In the genomic region with DNA sequence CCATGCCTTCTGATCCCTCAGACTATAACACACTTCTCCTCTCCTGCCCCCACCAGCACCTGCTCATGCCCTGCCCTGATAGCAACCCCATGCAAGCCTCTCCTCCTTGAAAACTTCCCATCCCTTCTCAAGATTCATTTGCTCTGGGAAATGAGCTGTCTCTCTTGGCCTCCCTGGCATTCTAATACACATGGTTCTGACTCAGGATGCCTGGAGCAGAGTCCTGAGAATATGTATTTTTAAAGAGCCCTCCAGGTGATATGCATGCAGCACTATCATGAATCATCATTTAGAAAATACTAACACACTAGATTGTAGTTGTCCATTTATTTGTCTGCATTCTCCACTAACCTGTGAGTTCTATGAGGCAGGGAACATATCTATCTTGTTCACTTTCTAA, we compare ENCODE assay signal across 19 cellular contexts. TPM values are rescaled to one million over a fixed set of nuclear protein-coding genes. Genes with fewer than 3 reads are reported as not detected.
A peak's percentile ranks its signal among the peaks of the same experiment; 100 is the strongest.
DNase-seq lines count a peak whose midpoint lies in the region; ATAC-seq and TF ChIP-seq lines count a peak whose summit lies in the region.
"Had no signal": no experiment of that assay in that cellular context is flagged by ENCODE, and none has a peak within 500 bp of the region (broad histone marks: within the 10 kb centered on the region; RNA-seq: fewer than 3 reads in every experiment).

No MANE protein-coding gene starts in this region.

- no peak for TF ChIP-seq EP300 in SK-N-SH (IDR thresholded peaks at IDR 0.05; ENCODE audit: borderline replicate concordance in 1 of 2, low read depth in 1 of 2, low read length in 1 of 2)

- intact Hi-C loops in PC-3 (cut with micrococcal nuclease), result no loop called here

- H2BK5ac ChIP-seq in neuronal stem cell (ENCODE audit: low read length), result no peak overlapping the region

- CTCF ChIA-PET in PC-3 (lab: Charles Lee), result no interaction called here
- CTCF ChIA-PET in SK-N-SH (lab: Yijun Ruan, JAX), result no interaction called here

- no peak overlapping the region for H4K8ac ChIP-seq in neuronal stem cell (ENCODE audit: low read depth, low read length)

- no peak overlapping the region for H2BK120ac ChIP-seq in neuronal stem cell (ENCODE audit: low read depth, low read length)

- H3K79me2 ChIP-seq in PC-3 (ENCODE audit: low read length) (no peaks in the 10 kb centered on the region), SK-N-SH (ENCODE audit: insufficient read depth) (no peaks in the 10 kb centered on the region)

- DNase-seq in EL (peak; percentile 31), PC-3 (peak; percentile 79), epithelial cell of esophagus (ENCODE audit: low read depth) (peak; percentile 86), neuronal stem cell (ENCODE audit: low spot score) (no peak), Ammon's horn (ENCODE audit: low spot score) (no peak), SK-N-SH (no peak)
- DNase-seq in effector memory CD8-positive, alpha-beta T cell, result no peak
- DNase-seq: COR-L47, GDM1, KBM-7, NCI-H1436 treated with DMSO at 0.1 percent for 48 hours, NCI-H2081, NCI-H510A, NCI-H82 had no signal

- H3K4me1 ChIP-seq in PC-3 (ENCODE audit: insufficient read depth, low read length) (peaks cover 17% of the 10 kb centered on the region), neuronal stem cell (ENCODE audit: control insufficient read depth in 2 of 2, insufficient read depth in 1 of 2, low read depth in 1 of 2, low read length in 2 of 2) (no peaks in the 10 kb centered on the region), SK-N-SH (ENCODE audit: control insufficient read depth in 1 of 2, insufficient read depth in 2 of 2, low read depth in 1 of 2, low read length in 1 of 2) (peaks cover 10 to 14% of the 10 kb centered on the region in 2 experiments; a peak in 3 of 4 replicates)

- no TSS peak for BruUV-seq in PC-3 (replicated peaks; lab: Mats Ljungman, UMichigan)

- no peak overlapping the region for H3K4ac ChIP-seq in neuronal stem cell (ENCODE audit: low read length)

- H3K27me3 Mint-ChIP-seq in effector memory CD8-positive, alpha-beta T cell, result no peaks in the 10 kb centered on the region

- ATAC-seq in PC-3 (peak; percentile 97), GM21423 (IDR thresholded peaks at IDR 0.05; ENCODE audit: unreplicated experiment) (no peak)
- no peak for ATAC-seq in effector memory CD8-positive, alpha-beta T cell (replicated peaks)
- ATAC-seq: GM12878, Right ventricle myocardium inferior had no signal

- no peak overlapping the region for H3K18ac ChIP-seq in neuronal stem cell (ENCODE audit: low read length)

- H3K4me3 ChIP-seq in PC-3 (ENCODE audit: low read length) (no peak overlapping the region), epithelial cell of esophagus (ENCODE audit: low read length) (no peak overlapping the region), neuronal stem cell (ENCODE audit: low read length in 2 of 2) (no peak overlapping the region), SK-N-SH (ENCODE audit: low read depth in 2 of 2, low read length in 1 of 2) (no peak overlapping the region)
- H3K4me3 ChIP-seq: GM12878 had no signal

- TF ChIP-seq CTCF in PC-3 (conservative IDR thresholded peaks at IDR 0.05; ENCODE audit: low read depth, low read length) (no peak), epithelial cell of esophagus (IDR thresholded peaks at IDR 0.05; ENCODE audit: insufficient read depth, low read depth, low read length, missing control alignments) (no peak), SK-N-SH (IDR thresholded peaks at IDR 0.05) (no peak)

- H4K91ac ChIP-seq in neuronal stem cell (ENCODE audit: low read depth, low read length, poor library complexity), result no peak overlapping the region

- H3K9me2 ChIP-seq in PC-3 (replicated peaks; ENCODE audit: low read length) (no peaks in the 10 kb centered on the region), SK-N-SH (no peaks in the 10 kb centered on the region)

- POLR2A ChIA-PET in PC-3 (lab: Charles Lee; ENCODE audit: unreplicated experiment) (no interaction called here), SK-N-SH (lab: Yijun Ruan, JAX) (no interaction called here)

- no peaks in the 10 kb centered on the region for H3K4me1 Mint-ChIP-seq in effector memory CD8-positive, alpha-beta T cell (ENCODE audit: low read depth in 2 of 2)

- H4K20me1 ChIP-seq in PC-3 (ENCODE audit: low read length), result no peaks in the 10 kb centered on the region
- H4K20me1 ChIP-seq in SK-N-SH (ENCODE audit: insufficient read depth), result no peaks in the 10 kb centered on the region

- no peak overlapping the region for H2AK5ac ChIP-seq in neuronal stem cell (ENCODE audit: low read depth, low read length)

- H3K27ac Mint-ChIP-seq in effector memory CD8-positive, alpha-beta T cell, result no peak overlapping the region
- H3K27ac Mint-ChIP-seq: CD14-positive monocyte had no signal

- no peak overlapping the region for H2BK15ac ChIP-seq in neuronal stem cell (ENCODE audit: low read length)

- H3K14ac ChIP-seq in neuronal stem cell (ENCODE audit: low read length), result no peak overlapping the region

- H3F3A ChIP-seq in PC-3 (ENCODE audit: low read length, unreplicated experiment) (no peaks in the 10 kb centered on the region), SK-N-SH (replicated peaks; ENCODE audit: insufficient read depth) (no peaks in the 10 kb centered on the region)

- H3K23ac ChIP-seq in neuronal stem cell (ENCODE audit: low read depth, low read length, poor library complexity), result no peak overlapping the region

- H3K36me3 Mint-ChIP-seq in effector memory CD8-positive, alpha-beta T cell (ENCODE audit: insufficient read depth), result no peaks in the 10 kb centered on the region
- H3K36me3 Mint-ChIP-seq: CD14-positive monocyte had no signal

- H3K27me3 ChIP-seq in PC-3 (ENCODE audit: low read length) (no peaks in the 10 kb centered on the region), neuronal stem cell (ENCODE audit: control insufficient read depth in 3 of 3, insufficient read depth in 3 of 3, low read depth in 1 of 3, low read length in 3 of 3) (no peaks in the 10 kb centered on the region), SK-N-SH (ENCODE audit: insufficient read depth) (no peaks in the 10 kb centered on the region)

- H3K9me3 ChIP-seq in PC-3 (ENCODE audit: low read length), result no peaks in the 10 kb centered on the region
- H3K9me3 ChIP-seq in neuronal stem cell (replicated peaks in 1 of 2; ENCODE audit: control insufficient read depth in 2 of 2, insufficient read depth in 1 of 2, low read depth in 1 of 2, low read length in 2 of 2), result peaks cover 0 to under 1% of the 10 kb centered on the region in 2 donors
- no peaks in the 10 kb centered on the region for H3K9me3 ChIP-seq in SK-N-SH

- no peak overlapping the region for H2BK12ac ChIP-seq in neuronal stem cell (ENCODE audit: low read length)

- H3K9ac ChIP-seq in PC-3 (ENCODE audit: low read length) (no peak overlapping the region), neuronal stem cell (ENCODE audit: low read depth, low read length, poor library complexity) (no peak overlapping the region), SK-N-SH (no peak overlapping the region)

- H3K36me3 ChIP-seq in PC-3 (ENCODE audit: low read depth, low read length), result no peaks in the 10 kb centered on the region
- H3K36me3 ChIP-seq in neuronal stem cell (replicated peaks in 1 of 2; ENCODE audit: control insufficient read depth in 2 of 2, insufficient read depth in 2 of 2, low read length in 2 of 2), result no peaks in the 10 kb centered on the region
- no peaks in the 10 kb centered on the region for H3K36me3 ChIP-seq in SK-N-SH (replicated peaks in 1 of 2; ENCODE audit: control insufficient read depth in 1 of 2, insufficient read depth in 2 of 2, low read length in 1 of 2)

- H2AFZ ChIP-seq in PC-3 (ENCODE audit: low read length) (no peak overlapping the region), neuronal stem cell (ENCODE audit: low read length) (peak overlapping the region; percentile 34), SK-N-SH (ENCODE audit: low read depth) (no peak overlapping the region)

- H3K4me3 Mint-ChIP-seq in effector memory CD8-positive, alpha-beta T cell, result no peak overlapping the region
- H3K4me3 Mint-ChIP-seq: CD14-positive monocyte had no signal

- TF ChIP-seq RAD21 in SK-N-SH (IDR thresholded peaks at IDR 0.05; ENCODE audit: low read length), result no peak

- H3K27ac ChIP-seq in PC-3 (ENCODE audit: low read length), result no peak overlapping the region
- no peak overlapping the region for H3K27ac ChIP-seq in neuronal stem cell (replicated peaks; ENCODE audit: low read length)
- H3K27ac ChIP-seq in SK-N-SH (ENCODE audit: low read depth in 2 of 2, low read length in 1 of 2), result no peak overlapping the region

- H3K79me1 ChIP-seq in neuronal stem cell (ENCODE audit: low read depth, low read length), result no peaks in the 10 kb centered on the region

- peaks cover 10 to 24% of the 10 kb centered on the region in 2 donors for H3K9me3 Mint-ChIP-seq in effector memory CD8-positive, alpha-beta T cell

- H3K4me2 ChIP-seq in PC-3 (ENCODE audit: low read length) (no peak overlapping the region), neuronal stem cell (ENCODE audit: insufficient read depth, low read length, poor library complexity, severe bottlenecking) (no peak overlapping the region), SK-N-SH (no peak overlapping the region)

TF ChIP-seq in SK-N-SH, 30 proteins besides CTCF, POLR2A, EP300 and RAD21:
- TF ChIP-seq FOSL2 (IDR thresholded peaks at IDR 0.05; ENCODE audit: borderline replicate concordance, low read depth), result no peak; the same call in 1 of the 2 replicates
- TF ChIP-seq, protein P1, sequence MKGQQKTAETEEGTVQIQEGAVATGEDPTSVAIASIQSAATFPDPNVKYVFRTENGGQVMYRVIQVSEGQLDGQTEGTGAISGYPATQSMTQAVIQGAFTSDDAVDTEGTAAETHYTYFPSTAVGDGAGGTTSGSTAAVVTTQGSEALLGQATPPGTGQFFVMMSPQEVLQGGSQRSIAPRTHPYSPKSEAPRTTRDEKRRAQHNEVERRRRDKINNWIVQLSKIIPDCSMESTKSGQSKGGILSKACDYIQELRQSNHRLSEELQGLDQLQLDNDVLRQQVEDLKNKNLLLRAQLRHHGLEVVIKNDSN (IDR thresholded peaks at IDR 0.05; ENCODE audit: borderline replicate concordance, low read depth), result no peak
- no peak for TF ChIP-seq TAF1 (IDR thresholded peaks at IDR 0.05; ENCODE audit: borderline replicate concordance, low read depth, low read length)
- no peak for TF ChIP-seq NRF1 (IDR thresholded peaks at IDR 0.05; ENCODE audit: low read depth, low read length)
- no peak for TF ChIP-seq EZH2phosphoT487 (IDR thresholded peaks at IDR 0.05; ENCODE audit: borderline replicate concordance, low read depth)

RNA-seq across cellular contexts. Expression of a gene that starts 26.6 kb away (rescaled TPM):
- total RNA-seq in PC-3 (2014; rRNA removed), result not detected in 2 replicates
- not detected for polyA plus RNA-seq in neuronal stem cell (2013, experiment 1 of 2)
- not detected for polyA plus RNA-seq in neuronal stem cell (2013, experiment 2 of 2)
- polyA plus RNA-seq in SK-N-SH (2012; rRNA removed), result not detected in 2 replicates
- not detected in 2 replicates for polyA plus RNA-seq in SK-N-SH (2012; cell fraction: cytosol; rRNA removed)
- polyA plus RNA-seq in SK-N-SH (2012; cell fraction: nucleus; rRNA removed), result not detected in 2 replicates
- total RNA-seq: H4, Right ventricle myocardium inferior had no signal
- polyA plus RNA-seq: CD14-positive monocyte had no signal

Comparison
In these comparisons a context has a peak if more than half of its experiments do, and no peak if none do; other contexts are left out.
1. DNase-seq: peak in EL (single experiment), PC-3 (single experiment) and epithelial cell of esophagus (single experiment); none in neuronal stem cell (single experiment), effector memory CD8-positive, alpha-beta T cell (0 of 3), Ammon's horn (single experiment) and SK-N-SH (single experiment).